In genomic region chr3:174488527-174488926, GRCh38 we compare ENCODE assay signal across 19 cellular contexts.
DNase-seq lines count a peak whose midpoint lies in the region; ATAC-seq, FAIRE-seq and TF ChIP-seq lines count a peak whose summit lies in the region.
"Had no signal": no experiment of that assay in that cellular context is flagged by ENCODE, and none has a peak within 500 bp of the region (broad histone marks: within the 10 kb centered on the region; RNA-seq: fewer than 3 reads in every experiment).

No MANE protein-coding gene starts in this region.

- H3K4me3 ChIP-seq in heart left ventricle = no peak overlapping the region
- H3K4me3 ChIP-seq in astrocyte (ENCODE audit: insufficient read depth, low read depth, low read length) = no peak overlapping the region
- no peak overlapping the region for H3K4me3 ChIP-seq in fibroblast of the aortic adventitia (ENCODE audit: low read depth, low read length)
- H3K4me3 ChIP-seq in aorta (ENCODE audit: low read length in 2 of 2) = no peak overlapping the region
- H3K4me3 ChIP-seq in esophagus squamous epithelium = no peak overlapping the region
- H3K4me3 ChIP-seq: BLaER1 treated with 17β-estradiol and CSF1 and Interleukin-3, amounts not matched to agents 10 nM and 100 nM had no signal

- no peak for FAIRE-seq in astrocyte (lab: Jason Lieb, UNC)
- FAIRE-seq: H54 had no signal

- no peaks in the 10 kb centered on the region for H3K36me3 ChIP-seq in heart left ventricle
- no peaks in the 10 kb centered on the region for H3K36me3 ChIP-seq in astrocyte (ENCODE audit: insufficient read depth, low read length)
- no peaks in the 10 kb centered on the region for H3K36me3 ChIP-seq in aorta (ENCODE audit: control insufficient read depth in 1 of 2, insufficient read depth in 2 of 2, low read length in 1 of 2)
- no peaks in the 10 kb centered on the region for H3K36me3 ChIP-seq in esophagus squamous epithelium
- H3K36me3 ChIP-seq: BLaER1 treated with 17β-estradiol and CSF1 and Interleukin-3, amounts not matched to agents 10 nM and 100 nM had no signal

- no peak for TF ChIP-seq CTCF in heart left ventricle (IDR thresholded peaks at IDR 0.05)
- no peak for TF ChIP-seq CTCF in astrocyte (IDR thresholded peaks at IDR 0.05; ENCODE audit: insufficient read depth, low read depth, low read length)
- no peak for TF ChIP-seq CTCF in fibroblast of the aortic adventitia (IDR thresholded peaks at IDR 0.05; ENCODE audit: insufficient read depth, low read length)
- TF ChIP-seq CTCF in esophagus squamous epithelium (IDR thresholded peaks at IDR 0.05) = no peak

- TF ChIP-seq POLR2A in heart left ventricle (IDR thresholded peaks at IDR 0.05) = no peak
- no peak for TF ChIP-seq POLR2A in esophagus squamous epithelium (IDR thresholded peaks at IDR 0.05)

- H3K27me3 Mint-ChIP-seq in astrocyte (ENCODE audit: low read depth, unreplicated experiment) = no peaks in the 10 kb centered on the region
- no peaks in the 10 kb centered on the region for H3K27me3 Mint-ChIP-seq in activated naive CD4-positive, alpha-beta T cell treated with anti-CD3 and anti-CD28 coated beads, Interleukin-2, amount 10 ng/mL, durations not matched to agents 7 days and 5 days

- no peaks in the 10 kb centered on the region for H4K20me1 ChIP-seq in astrocyte (ENCODE audit: insufficient read depth, low read length)
- H4K20me1 ChIP-seq: BLaER1 treated with 17β-estradiol and CSF1 and Interleukin-3, amounts not matched to agents 10 nM and 100 nM had no signal

- intact Hi-C loops in Right ventricle myocardium inferior (cut with DNase I) = no loop called here
- intact Hi-C loops in heart left ventricle (cut with DNase I) = no loop called here
- intact Hi-C loops in aorta (cut with DNase I) = no loop called here
- intact Hi-C loops in esophagus squamous epithelium (cut with DNase I) = no loop called here

- H3K9ac ChIP-seq in astrocyte (ENCODE audit: low read length) = no peak overlapping the region
- H3K9ac ChIP-seq: BLaER1 treated with 17β-estradiol and CSF1 and Interleukin-3, amounts not matched to agents 10 nM and 100 nM; KMS-11 had no signal

- no peak overlapping the region for H3K4me3 Mint-ChIP-seq in astrocyte (ENCODE audit: unreplicated experiment)
- H3K4me3 Mint-ChIP-seq in activated naive CD4-positive, alpha-beta T cell treated with anti-CD3 and anti-CD28 coated beads, Interleukin-2, amount 10 ng/mL, durations not matched to agents 7 days and 5 days = no peak overlapping the region
- H3K4me3 Mint-ChIP-seq: HFFc6 had no signal

- H3K9me3 Mint-ChIP-seq in astrocyte (ENCODE audit: unreplicated experiment) = no peaks in the 10 kb centered on the region
- no peaks in the 10 kb centered on the region for H3K9me3 Mint-ChIP-seq in activated naive CD4-positive, alpha-beta T cell treated with anti-CD3 and anti-CD28 coated beads, Interleukin-2, amount 10 ng/mL, durations not matched to agents 7 days and 5 days
- H3K9me3 Mint-ChIP-seq: HFFc6 had no signal

- ATAC-seq in Right ventricle myocardium inferior = peak; percentile 31
- no peak for ATAC-seq in heart left ventricle
- peak; percentile 56 for ATAC-seq in aorta (ENCODE audit: low FRiP score)

- H3K27ac ChIP-seq in heart left ventricle = no peak overlapping the region
- H3K27ac ChIP-seq in astrocyte (ENCODE audit: low read depth, low read length) = no peak overlapping the region
- H3K27ac ChIP-seq in aorta (ENCODE audit: low read depth in 1 of 2, low read length in 2 of 2) = no peak overlapping the region
- H3K27ac ChIP-seq in esophagus squamous epithelium = no peak overlapping the region
- H3K27ac ChIP-seq: 22Rv1; BLaER1 treated with 17β-estradiol and CSF1 and Interleukin-3, amounts not matched to agents 10 nM and 100 nM; KMS-11 had no signal

- no peaks in the 10 kb centered on the region for H3K27me3 ChIP-seq in heart left ventricle
- H3K27me3 ChIP-seq in astrocyte (ENCODE audit: insufficient read depth, low read length) = no peaks in the 10 kb centered on the region
- H3K27me3 ChIP-seq in aorta (ENCODE audit: control insufficient read depth in 1 of 2, insufficient read depth in 2 of 2, low read length in 1 of 2) = no peaks in the 10 kb centered on the region
- H3K27me3 ChIP-seq in esophagus squamous epithelium = no peaks in the 10 kb centered on the region
- H3K27me3 ChIP-seq: BLaER1 treated with 17β-estradiol and CSF1 and Interleukin-3, amounts not matched to agents 10 nM and 100 nM had no signal

- CTCF ChIA-PET in activated naive CD4-positive, alpha-beta T cell treated with anti-CD3 and anti-CD28 coated beads, Interleukin-2, amount 10 ng/mL, durations not matched to agents 7 days and 5 days (lab: Charles Lee) = no interaction called here

- H3K4me1 ChIP-seq in heart left ventricle (peaks cover 0 to 9% (median 0%) of the 10 kb centered on the region in 12 donors), astrocyte (ENCODE audit: insufficient read depth, low read length) (no peaks in the 10 kb centered on the region), aorta (ENCODE audit: control insufficient read depth in 1 of 2, insufficient read depth in 2 of 2, low read length in 2 of 2) (no peaks in the 10 kb centered on the region), esophagus squamous epithelium (peaks cover 0 to 4% (median 0%) of the 10 kb centered on the region in 3 donors)
- H3K4me1 ChIP-seq: BLaER1 treated with 17β-estradiol and CSF1 and Interleukin-3, amounts not matched to agents 10 nM and 100 nM had no signal

- H3K36me3 Mint-ChIP-seq in astrocyte (ENCODE audit: low read depth, unreplicated experiment) = no peaks in the 10 kb centered on the region
- H3K36me3 Mint-ChIP-seq in activated naive CD4-positive, alpha-beta T cell treated with anti-CD3 and anti-CD28 coated beads, Interleukin-2, amount 10 ng/mL, durations not matched to agents 7 days and 5 days = no peaks in the 10 kb centered on the region

- no peak for DNase-seq in Right ventricle myocardium inferior (ENCODE audit: missing footprints)
- DNase-seq in heart left ventricle = no peak
- peak; percentile 26 for DNase-seq in astrocyte (ENCODE audit: low read depth)
- DNase-seq in fibroblast of the aortic adventitia (ENCODE audit: low read depth) = peak; percentile 95
- DNase-seq in aorta = no peak
- no peak for DNase-seq in activated naive CD4-positive, alpha-beta T cell treated with anti-CD3 and anti-CD28 coated beads, Interleukin-2, amount 10 ng/mL, durations not matched to agents 7 days and 5 days
- no peak for DNase-seq in DMS153 (lab: John Stamatoyannopoulos, UW)
- no peak for DNase-seq in esophagus squamous epithelium (lab: John Stamatoyannopoulos, UW)
- DNase-seq: DND-41, GDM1, HFFc6, NCI-H1436, NCI-H2029, NCI-H2171 treated with DMSO at 0.1 percent for 48 hours, NCI-H82 had no signal

- no peaks in the 10 kb centered on the region for H3K4me1 Mint-ChIP-seq in astrocyte (ENCODE audit: low read depth, unreplicated experiment)
- no peaks in the 10 kb centered on the region for H3K4me1 Mint-ChIP-seq in activated naive CD4-positive, alpha-beta T cell treated with anti-CD3 and anti-CD28 coated beads, Interleukin-2, amount 10 ng/mL, durations not matched to agents 7 days and 5 days

- H2AFZ ChIP-seq in astrocyte (ENCODE audit: low read depth, low read length) = no peak overlapping the region

- H3K4me2 ChIP-seq in astrocyte (ENCODE audit: low read length) = no peak overlapping the region
- H3K4me2 ChIP-seq: BLaER1 treated with 17β-estradiol and CSF1 and Interleukin-3, amounts not matched to agents 10 nM and 100 nM; KMS-11 had no signal

- WGBS in heart left ventricle, 4 donors = 86 to 93% (median 88%) methylated on average over 2 of the region's 2 CpGs
- 59 to 73% methylated on average over 2 of the region's 2 CpGs for WGBS in aorta, 2 donors
- WGBS in esophagus squamous epithelium, 2 donors = 59 to 63% methylated on average over 2 of the region's 2 CpGs

- peaks cover 0 to 9% (median 0%) of the 10 kb centered on the region in 12 donors for H3K9me3 ChIP-seq in heart left ventricle
- H3K9me3 ChIP-seq in astrocyte (ENCODE audit: insufficient read depth, low read depth, low read length) = no peaks in the 10 kb centered on the region
- no peaks in the 10 kb centered on the region for H3K9me3 ChIP-seq in aorta (ENCODE audit: control insufficient read depth, low read length)
- no peaks in the 10 kb centered on the region for H3K9me3 ChIP-seq in esophagus squamous epithelium

- no peak overlapping the region for H3K27ac Mint-ChIP-seq in astrocyte (ENCODE audit: unreplicated experiment)
- no peak overlapping the region for H3K27ac Mint-ChIP-seq in activated naive CD4-positive, alpha-beta T cell treated with anti-CD3 and anti-CD28 coated beads, Interleukin-2, amount 10 ng/mL, durations not matched to agents 7 days and 5 days
- H3K27ac Mint-ChIP-seq: HFFc6 had no signal

- H3K79me2 ChIP-seq in astrocyte (ENCODE audit: insufficient read depth, low read length) = no peaks in the 10 kb centered on the region

Comparison
In these comparisons a context has a peak if more than half of its experiments do, and no peak if none do; other contexts are left out.
1. ATAC-seq: peak in Right ventricle myocardium inferior (single experiment) and aorta (single experiment); none in heart left ventricle (0 of 4).
2. DNase-seq: peak in astrocyte (single experiment) and fibroblast of the aortic adventitia (single experiment); none in Right ventricle myocardium inferior (single experiment), heart left ventricle (0 of 5), aorta (0 of 2), activated naive CD4-positive, alpha-beta T cell treated with anti-CD3 and anti-CD28 coated beads, Interleukin-2, amount 10 ng/mL, durations not matched to agents 7 days and 5 days (single experiment), DMS153 (single experiment) and esophagus squamous epithelium (single experiment).